1 cellular context compared by ENCODE assay signal in the genomic region with DNA sequence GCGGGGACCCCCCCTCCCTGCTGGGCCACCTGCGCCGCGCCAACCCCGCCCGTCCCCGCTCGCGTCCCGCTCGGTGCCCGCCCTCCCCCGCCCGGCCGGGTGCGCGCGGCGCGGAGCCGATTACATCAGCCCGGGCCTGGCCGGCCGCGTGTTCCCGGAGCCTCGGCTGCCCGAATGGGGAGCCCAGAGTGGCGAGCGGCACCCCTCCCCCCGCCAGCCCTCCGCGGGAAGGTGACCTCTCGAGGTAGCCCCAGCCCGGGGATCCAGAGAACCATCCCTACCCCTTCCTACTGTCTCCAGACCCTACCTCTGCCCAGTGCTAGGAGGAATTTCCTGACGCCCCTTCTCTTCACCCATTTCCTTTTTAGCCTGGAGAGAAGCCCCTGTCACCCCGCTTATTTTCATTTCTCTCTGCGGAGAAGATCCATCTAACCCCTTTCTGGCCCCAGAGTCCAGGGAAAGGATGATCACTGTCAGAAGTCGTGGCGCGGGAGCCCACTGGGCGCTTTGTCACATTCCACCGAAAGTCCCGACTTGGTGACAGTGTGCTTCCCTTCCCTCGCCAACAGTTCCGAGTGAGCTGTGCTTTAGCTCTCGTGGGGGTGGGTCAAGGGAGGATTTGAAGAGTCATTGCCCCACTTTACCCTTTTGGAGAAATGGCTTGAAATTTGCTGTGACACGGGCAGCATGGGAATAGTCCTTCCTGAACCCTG.
TF ChIP-seq lines count a peak whose summit lies in the region.

No MANE protein-coding gene starts in this region.

TF ChIP-seq in K562, 482 proteins besides CTCF, POLR2A, EP300 and RAD21 (continued from another document):
- TF ChIP-seq, protein P1, sequence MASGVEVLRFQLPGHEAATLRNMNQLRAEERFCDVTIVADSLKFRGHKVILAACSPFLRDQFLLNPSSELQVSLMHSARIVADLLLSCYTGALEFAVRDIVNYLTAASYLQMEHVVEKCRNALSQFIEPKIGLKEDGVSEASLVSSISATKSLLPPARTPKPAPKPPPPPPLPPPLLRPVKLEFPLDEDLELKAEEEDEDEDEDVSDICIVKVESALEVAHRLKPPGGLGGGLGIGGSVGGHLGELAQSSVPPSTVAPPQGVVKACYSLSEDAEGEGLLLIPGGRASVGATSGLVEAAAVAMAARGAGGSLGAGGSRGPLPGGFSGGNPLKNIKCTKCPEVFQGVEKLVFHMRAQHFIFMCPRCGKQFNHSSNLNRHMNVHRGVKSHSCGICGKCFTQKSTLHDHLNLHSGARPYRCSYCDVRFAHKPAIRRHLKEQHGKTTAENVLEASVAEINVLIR (CRISPR knock-in tag; IDR thresholded peaks at IDR 0.05), result no peak
- TF ChIP-seq CBX5 (IDR thresholded peaks at IDR 0.05; ENCODE audit: borderline replicate concordance, low read depth) (no peak), NEUROD1 (IDR thresholded peaks at IDR 0.05; ENCODE audit: borderline replicate concordance, low read depth, low read length, partially characterized antibody) (no peak), NR2C1 (IDR thresholded peaks at IDR 0.05) (no peak), NR2C1 (tag; IDR thresholded peaks at IDR 0.05) (no peak), TEAD2 (tag; IDR thresholded peaks at IDR 0.05) (no peak), SMARCE1 (IDR thresholded peaks at IDR 0.05) (0 out of 2 replicates have a peak, but pooled peaks have one; percentile 16), TCF3 (CRISPR knock-in tag; IDR thresholded peaks at IDR 0.05) (no peak), ZNF830 (CRISPR knock-in tag; IDR thresholded peaks at IDR 0.05) (no peak), BRF1 (IDR thresholded peaks at IDR 0.05; ENCODE audit: borderline replicate concordance, extremely low read depth, insufficient read length) (no peak), HCFC1 (IDR thresholded peaks at IDR 0.05; ENCODE audit: low read depth, low read length) (peak; percentile 47), DIDO1 (tag; IDR thresholded peaks at IDR 0.05; ENCODE audit: low read depth) (no peak), ETV1 (tag; conservative IDR thresholded peaks at IDR 0.05; ENCODE audit: low read depth) (no peak), ZNF584 (CRISPR knock-in tag; IDR thresholded peaks at IDR 0.05; ENCODE audit: low read depth) (0 out of 2 replicates have a peak, but pooled peaks have one; percentile 17), NFIC (IDR thresholded peaks at IDR 0.05) (no peak), RNF2 (IDR thresholded peaks at IDR 0.05) (peak; percentile 82), BRCA1 (IDR thresholded peaks at IDR 0.05) (no peak), BRCA1 (CRISPR knock-in tag; IDR thresholded peaks at IDR 0.05) (peak; percentile 22; the same call in 1 of the 2 replicates), SMAD2 (IDR thresholded peaks at IDR 0.05; ENCODE audit: low read depth, low read length) (no peak), CSDE1 (IDR thresholded peaks at IDR 0.05) (no peak), COPS2 (conservative IDR thresholded peaks at IDR 0.05) (no peak)
- TF ChIP-seq, protein P2, sequence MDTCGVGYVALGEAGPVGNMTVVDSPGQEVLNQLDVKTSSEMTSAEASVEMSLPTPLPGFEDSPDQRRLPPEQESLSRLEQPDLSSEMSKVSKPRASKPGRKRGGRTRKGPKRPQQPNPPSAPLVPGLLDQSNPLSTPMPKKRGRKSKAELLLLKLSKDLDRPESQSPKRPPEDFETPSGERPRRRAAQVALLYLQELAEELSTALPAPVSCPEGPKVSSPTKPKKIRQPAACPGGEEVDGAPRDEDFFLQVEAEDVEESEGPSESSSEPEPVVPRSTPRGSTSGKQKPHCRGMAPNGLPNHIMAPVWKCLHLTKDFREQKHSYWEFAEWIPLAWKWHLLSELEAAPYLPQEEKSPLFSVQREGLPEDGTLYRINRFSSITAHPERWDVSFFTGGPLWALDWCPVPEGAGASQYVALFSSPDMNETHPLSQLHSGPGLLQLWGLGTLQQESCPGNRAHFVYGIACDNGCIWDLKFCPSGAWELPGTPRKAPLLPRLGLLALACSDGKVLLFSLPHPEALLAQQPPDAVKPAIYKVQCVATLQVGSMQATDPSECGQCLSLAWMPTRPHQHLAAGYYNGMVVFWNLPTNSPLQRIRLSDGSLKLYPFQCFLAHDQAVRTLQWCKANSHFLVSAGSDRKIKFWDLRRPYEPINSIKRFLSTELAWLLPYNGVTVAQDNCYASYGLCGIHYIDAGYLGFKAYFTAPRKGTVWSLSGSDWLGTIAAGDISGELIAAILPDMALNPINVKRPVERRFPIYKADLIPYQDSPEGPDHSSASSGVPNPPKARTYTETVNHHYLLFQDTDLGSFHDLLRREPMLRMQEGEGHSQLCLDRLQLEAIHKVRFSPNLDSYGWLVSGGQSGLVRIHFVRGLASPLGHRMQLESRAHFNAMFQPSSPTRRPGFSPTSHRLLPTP (IDR thresholded peaks at IDR 0.05; ENCODE audit: borderline replicate concordance, extremely low read depth, insufficient read length), result no peak
- TF ChIP-seq, protein P3, sequence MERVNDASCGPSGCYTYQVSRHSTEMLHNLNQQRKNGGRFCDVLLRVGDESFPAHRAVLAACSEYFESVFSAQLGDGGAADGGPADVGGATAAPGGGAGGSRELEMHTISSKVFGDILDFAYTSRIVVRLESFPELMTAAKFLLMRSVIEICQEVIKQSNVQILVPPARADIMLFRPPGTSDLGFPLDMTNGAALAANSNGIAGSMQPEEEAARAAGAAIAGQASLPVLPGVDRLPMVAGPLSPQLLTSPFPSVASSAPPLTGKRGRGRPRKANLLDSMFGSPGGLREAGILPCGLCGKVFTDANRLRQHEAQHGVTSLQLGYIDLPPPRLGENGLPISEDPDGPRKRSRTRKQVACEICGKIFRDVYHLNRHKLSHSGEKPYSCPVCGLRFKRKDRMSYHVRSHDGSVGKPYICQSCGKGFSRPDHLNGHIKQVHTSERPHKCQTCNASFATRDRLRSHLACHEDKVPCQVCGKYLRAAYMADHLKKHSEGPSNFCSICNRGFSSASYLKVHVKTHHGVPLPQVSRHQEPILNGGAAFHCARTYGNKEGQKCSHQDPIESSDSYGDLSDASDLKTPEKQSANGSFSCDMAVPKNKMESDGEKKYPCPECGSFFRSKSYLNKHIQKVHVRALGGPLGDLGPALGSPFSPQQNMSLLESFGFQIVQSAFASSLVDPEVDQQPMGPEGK (CRISPR knock-in tag; IDR thresholded peaks at IDR 0.05; ENCODE audit: borderline replicate concordance), result 0 out of 2 replicates have a peak, but pooled peaks have one; percentile 8
- TF ChIP-seq, protein P4, sequence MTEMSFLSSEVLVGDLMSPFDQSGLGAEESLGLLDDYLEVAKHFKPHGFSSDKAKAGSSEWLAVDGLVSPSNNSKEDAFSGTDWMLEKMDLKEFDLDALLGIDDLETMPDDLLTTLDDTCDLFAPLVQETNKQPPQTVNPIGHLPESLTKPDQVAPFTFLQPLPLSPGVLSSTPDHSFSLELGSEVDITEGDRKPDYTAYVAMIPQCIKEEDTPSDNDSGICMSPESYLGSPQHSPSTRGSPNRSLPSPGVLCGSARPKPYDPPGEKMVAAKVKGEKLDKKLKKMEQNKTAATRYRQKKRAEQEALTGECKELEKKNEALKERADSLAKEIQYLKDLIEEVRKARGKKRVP (CRISPR knock-in tag; IDR thresholded peaks at IDR 0.05), result peak; percentile 93
- TF ChIP-seq, protein P5, sequence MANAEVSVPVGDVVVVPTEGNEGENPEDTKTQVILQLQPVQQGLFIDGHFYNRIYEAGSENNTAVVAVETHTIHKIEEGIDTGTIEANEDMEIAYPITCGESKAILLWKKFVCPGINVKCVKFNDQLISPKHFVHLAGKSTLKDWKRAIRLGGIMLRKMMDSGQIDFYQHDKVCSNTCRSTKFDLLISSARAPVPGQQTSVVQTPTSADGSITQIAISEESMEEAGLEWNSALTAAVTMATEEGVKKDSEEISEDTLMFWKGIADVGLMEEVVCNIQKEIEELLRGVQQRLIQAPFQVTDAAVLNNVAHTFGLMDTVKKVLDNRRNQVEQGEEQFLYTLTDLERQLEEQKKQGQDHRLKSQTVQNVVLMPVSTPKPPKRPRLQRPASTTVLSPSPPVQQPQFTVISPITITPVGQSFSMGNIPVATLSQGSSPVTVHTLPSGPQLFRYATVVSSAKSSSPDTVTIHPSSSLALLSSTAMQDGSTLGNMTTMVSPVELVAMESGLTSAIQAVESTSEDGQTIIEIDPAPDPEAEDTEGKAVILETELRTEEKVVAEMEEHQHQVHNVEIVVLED (CRISPR knock-in tag; IDR thresholded peaks at IDR 0.05), result peak; percentile 16; the same call in 1 of the 2 replicates
